20 cellular contexts compared by ENCODE assay signal in genomic region chr13:24648983-24649684, GRCh38. TPM values are rescaled to one million over a fixed set of nuclear protein-coding genes. Genes with fewer than 3 reads are reported as not detected.
DNase-seq lines count a peak whose midpoint lies in the region; TF ChIP-seq lines count a peak whose summit lies in the region.
"Had no signal": no experiment of that assay in that cellular context is flagged by ENCODE, and none has a peak within 500 bp of the region (broad histone marks: within the 10 kb centered on the region; RNA-seq: fewer than 3 reads in every experiment).

No MANE protein-coding gene starts in this region.

- H3K79me2 ChIP-seq in Loucy (ENCODE audit: insufficient read depth, low read length) (no peaks in the 10 kb centered on the region), PC-9 (ENCODE audit: low read depth) (no peaks in the 10 kb centered on the region)

- H2BK5ac ChIP-seq in neuronal stem cell (ENCODE audit: low read length) = peak overlapping the region; percentile 42

- intact Hi-C loops in activated T-helper 2 cell treated with anti-CD3 and anti-CD28 coated beads, Interferon-gamma antibody, Interleukin-2, Interleukin-4, amounts not matched to agents 10 μg/mL and 5 μg/mL and 100 μg/mL, durations not matched to agents 14 hours and 24 hours and 36 hours (cut with micrococcal nuclease) = no loop called here
- intact Hi-C loops in PC-9 (cut with micrococcal nuclease; ENCODE audit: unreplicated experiment) = no loop called here

- H4K20me1 ChIP-seq in Loucy (ENCODE audit: insufficient read depth, low read length, poor library complexity, severe bottlenecking) (no peaks in the 10 kb centered on the region), PC-9 (ENCODE audit: insufficient read depth) (no peaks in the 10 kb centered on the region)
- H4K20me1 ChIP-seq: BLaER1 treated with 17β-estradiol and CSF1 and Interleukin-3, amounts not matched to agents 10 nM and 100 nM had no signal

- peak overlapping the region; percentile 78 for H3K18ac ChIP-seq in neuronal stem cell (ENCODE audit: low read length)

- no peak overlapping the region for H2BK120ac ChIP-seq in neuronal stem cell (ENCODE audit: low read depth, low read length)

- H3K4me1 ChIP-seq in Loucy (ENCODE audit: insufficient read depth, low read length, poor library complexity, severe bottlenecking) (peaks cover 4% of the 10 kb centered on the region), neuronal stem cell (ENCODE audit: control insufficient read depth in 2 of 2, insufficient read depth in 1 of 2, low read depth in 1 of 2, low read length in 2 of 2) (no peaks in the 10 kb centered on the region), PC-9 (replicated peaks; ENCODE audit: insufficient read depth) (peaks cover 29% of the 10 kb centered on the region)
- H3K4me1 ChIP-seq: BLaER1 treated with 17β-estradiol and CSF1 and Interleukin-3, amounts not matched to agents 10 nM and 100 nM; gastrocnemius medialis; testis had no signal

- peak overlapping the region; percentile 9 for H3K14ac ChIP-seq in neuronal stem cell (ENCODE audit: low read length)

- DNase-seq in DMS79 treated with DMSO at 0.1 percent for 48 hours (lab: John Stamatoyannopoulos, UW) = peak; percentile 37
- DNase-seq in DMS79 (lab: John Stamatoyannopoulos, UW) = no peak
- no peak for DNase-seq in activated T-helper 2 cell treated with anti-CD3 and anti-CD28 coated beads, Interferon-gamma antibody, Interleukin-2, Interleukin-4, amounts not matched to agents 10 μg/mL and 5 μg/mL and 100 μg/mL, durations not matched to agents 14 hours and 24 hours and 36 hours (ENCODE audit: low spot score)
- DNase-seq in neuronal stem cell (ENCODE audit: low spot score) = no peak
- no peak for DNase-seq in Kasumi-1 (lab: John Stamatoyannopoulos, UW)
- no peak for DNase-seq in PC-9
- DNase-seq in NCI-H524 (lab: John Stamatoyannopoulos, UW) = no peak
- DNase-seq: activated effector memory CD4-positive, alpha-beta T cell treated with Interleukin-2 at 50 U/mL for 16 hours; DMS153; gastrocnemius medialis; naive B cell; NCI-H1930; NCI-H82; testis had no signal

- no peaks in the 10 kb centered on the region for H3K9me3 ChIP-seq in Loucy (ENCODE audit: insufficient read depth, low read depth, low read length)
- H3K9me3 ChIP-seq in neuronal stem cell (replicated peaks in 1 of 2; ENCODE audit: control insufficient read depth in 2 of 2, insufficient read depth in 1 of 2, low read depth in 1 of 2, low read length in 2 of 2) = no peaks in the 10 kb centered on the region
- H3K9me3 ChIP-seq in PC-9 (ENCODE audit: insufficient read depth, low read depth) = no peaks in the 10 kb centered on the region
- H3K9me3 ChIP-seq: BLaER1 treated with 17β-estradiol and CSF1 and Interleukin-3, amounts not matched to agents 10 nM and 100 nM; gastrocnemius medialis; testis had no signal

- peak overlapping the region; percentile 2; the same call in 1 of the 2 replicates for H2AFZ ChIP-seq in Loucy (ENCODE audit: low read length)
- peak overlapping the region; percentile 15 for H2AFZ ChIP-seq in neuronal stem cell (ENCODE audit: low read length)
- H2AFZ ChIP-seq in PC-9 = no peak overlapping the region

- CTCF ChIA-PET in PC-9 (lab: Charles Lee) = no interaction called here

- TF ChIP-seq CTCF in Loucy (conservative IDR thresholded peaks at IDR 0.05; ENCODE audit: low read length) (no peak), PC-9 (conservative IDR thresholded peaks at IDR 0.05) (no peak)

- no peaks in the 10 kb centered on the region for H3K9me3 Mint-ChIP-seq in activated T-helper 2 cell treated with anti-CD3 and anti-CD28 coated beads, Interferon-gamma antibody, Interleukin-2, Interleukin-4, amounts not matched to agents 10 μg/mL and 5 μg/mL and 100 μg/mL, durations not matched to agents 14 hours and 24 hours and 36 hours

- H3K36me3 Mint-ChIP-seq in activated T-helper 2 cell treated with anti-CD3 and anti-CD28 coated beads, Interferon-gamma antibody, Interleukin-2, Interleukin-4, amounts not matched to agents 10 μg/mL and 5 μg/mL and 100 μg/mL, durations not matched to agents 14 hours and 24 hours and 36 hours (ENCODE audit: low read depth) = no peaks in the 10 kb centered on the region
- H3K36me3 Mint-ChIP-seq: naive B cell had no signal

- H3K27me3 ChIP-seq in Loucy (ENCODE audit: insufficient read depth, low read length, poor library complexity, severe bottlenecking) (no peaks in the 10 kb centered on the region), neuronal stem cell (ENCODE audit: control insufficient read depth in 3 of 3, insufficient read depth in 3 of 3, low read depth in 1 of 3, low read length in 3 of 3) (peaks cover 0 to 2% (median 0%) of the 10 kb centered on the region in 3 experiments), PC-9 (ENCODE audit: insufficient read depth, low read depth) (no peaks in the 10 kb centered on the region)
- H3K27me3 ChIP-seq: BLaER1 treated with 17β-estradiol and CSF1 and Interleukin-3, amounts not matched to agents 10 nM and 100 nM; gastrocnemius medialis; testis had no signal

- H3K36me3 ChIP-seq in Loucy (ENCODE audit: insufficient read depth, low read length) = no peaks in the 10 kb centered on the region
- H3K36me3 ChIP-seq in neuronal stem cell (replicated peaks in 1 of 2; ENCODE audit: control insufficient read depth in 2 of 2, insufficient read depth in 2 of 2, low read length in 2 of 2) = no peaks in the 10 kb centered on the region
- H3K36me3 ChIP-seq in PC-9 (ENCODE audit: low read depth) = no peaks in the 10 kb centered on the region
- H3K36me3 ChIP-seq: BLaER1 treated with 17β-estradiol and CSF1 and Interleukin-3, amounts not matched to agents 10 nM and 100 nM; gastrocnemius medialis had no signal

- H3K4me3 ChIP-seq in Loucy (ENCODE audit: low read length, poor library complexity, severe bottlenecking) (no peak overlapping the region), neuronal stem cell (ENCODE audit: low read length in 2 of 2) (peak overlapping the region in 1 of 2 donors; percentile 11), PC-9 (no peak overlapping the region)
- H3K4me3 ChIP-seq: BLaER1 treated with 17β-estradiol and CSF1 and Interleukin-3, amounts not matched to agents 10 nM and 100 nM; gastrocnemius medialis; testis had no signal

- H4K8ac ChIP-seq in neuronal stem cell (ENCODE audit: low read depth, low read length) = no peak overlapping the region

- H3K9me2 ChIP-seq in Loucy (replicated peaks; ENCODE audit: low read depth, low read length) = no peaks in the 10 kb centered on the region
- H3K9me2 ChIP-seq in PC-9 (ENCODE audit: insufficient read depth) = no peaks in the 10 kb centered on the region

- no peak overlapping the region for H3K23ac ChIP-seq in neuronal stem cell (ENCODE audit: low read depth, low read length, poor library complexity)

- peak overlapping the region; percentile 34 for H3K9ac ChIP-seq in Loucy (ENCODE audit: low read depth, low read length, poor library complexity, severe bottlenecking)
- no peak overlapping the region for H3K9ac ChIP-seq in neuronal stem cell (ENCODE audit: low read depth, low read length, poor library complexity)
- H3K9ac ChIP-seq: BLaER1 treated with 17β-estradiol and CSF1 and Interleukin-3, amounts not matched to agents 10 nM and 100 nM had no signal

- no peak overlapping the region for H4K91ac ChIP-seq in neuronal stem cell (ENCODE audit: low read depth, low read length, poor library complexity)

- H3K4me3 Mint-ChIP-seq in activated T-helper 2 cell treated with anti-CD3 and anti-CD28 coated beads, Interferon-gamma antibody, Interleukin-2, Interleukin-4, amounts not matched to agents 10 μg/mL and 5 μg/mL and 100 μg/mL, durations not matched to agents 14 hours and 24 hours and 36 hours (ENCODE audit: low read depth) = peak overlapping the region; percentile 21
- H3K4me3 Mint-ChIP-seq: naive B cell had no signal

- WGBS in neuronal stem cell (ENCODE audit: extremely low coverage in 2 of 2, insufficient read length in 2 of 2, insufficient replicate concordance in 1 of 2), 2 donors = no CpG with 5 or more reads among the region's 14 CpGs

- H3K4me1 Mint-ChIP-seq in activated T-helper 2 cell treated with anti-CD3 and anti-CD28 coated beads, Interferon-gamma antibody, Interleukin-2, Interleukin-4, amounts not matched to agents 10 μg/mL and 5 μg/mL and 100 μg/mL, durations not matched to agents 14 hours and 24 hours and 36 hours (ENCODE audit: low read depth) = peaks cover 6% of the 10 kb centered on the region
- H3K4me1 Mint-ChIP-seq: naive B cell had no signal

- no peaks in the 10 kb centered on the region for H3F3A ChIP-seq in Loucy (ENCODE audit: low read depth)
- no peaks in the 10 kb centered on the region for H3F3A ChIP-seq in PC-9 (ENCODE audit: insufficient read depth, low read depth)

- H3K27ac Mint-ChIP-seq in activated T-helper 2 cell treated with anti-CD3 and anti-CD28 coated beads, Interferon-gamma antibody, Interleukin-2, Interleukin-4, amounts not matched to agents 10 μg/mL and 5 μg/mL and 100 μg/mL, durations not matched to agents 14 hours and 24 hours and 36 hours = peak overlapping the region; percentile 33

- POLR2A ChIA-PET in PC-9 (lab: Charles Lee; ENCODE audit: unreplicated experiment) = no interaction called here

- H3K27me3 Mint-ChIP-seq in activated T-helper 2 cell treated with anti-CD3 and anti-CD28 coated beads, Interferon-gamma antibody, Interleukin-2, Interleukin-4, amounts not matched to agents 10 μg/mL and 5 μg/mL and 100 μg/mL, durations not matched to agents 14 hours and 24 hours and 36 hours (ENCODE audit: low read depth) = peaks cover 2% of the 10 kb centered on the region

- H2AK5ac ChIP-seq in neuronal stem cell (ENCODE audit: low read depth, low read length) = no peak overlapping the region

- H3K4ac ChIP-seq in neuronal stem cell (ENCODE audit: low read length) = no peak overlapping the region

- no peak overlapping the region for H2BK12ac ChIP-seq in neuronal stem cell (ENCODE audit: low read length)

- H2BK15ac ChIP-seq in neuronal stem cell (ENCODE audit: low read length) = peak overlapping the region; percentile 45

- H3K27ac ChIP-seq in neuronal stem cell (replicated peaks; ENCODE audit: low read length) (no peak overlapping the region), PC-9 (no peak overlapping the region)
- H3K27ac ChIP-seq: 22Rv1; BLaER1 treated with 17β-estradiol and CSF1 and Interleukin-3, amounts not matched to agents 10 nM and 100 nM; gastrocnemius medialis; testis had no signal

- H3K4me2 ChIP-seq in Loucy (ENCODE audit: low read depth, low read length, poor library complexity, severe bottlenecking) (no peak overlapping the region), neuronal stem cell (ENCODE audit: insufficient read depth, low read length, poor library complexity, severe bottlenecking) (no peak overlapping the region), PC-9 (no peak overlapping the region)

- no peaks in the 10 kb centered on the region for H3K79me1 ChIP-seq in neuronal stem cell (ENCODE audit: low read depth, low read length)

- no TSS peak for BruUV-seq in PC-9 (replicated peaks; lab: Mats Ljungman, UMichigan)

RNA-seq across cellular contexts. Expression of gene ATP12A, which starts 31.1 kb away (rescaled TPM):
- 1.1 TPM in 2 replicates for total RNA-seq in activated T-helper 2 cell treated with anti-CD3 and anti-CD28 coated beads, Interferon-gamma antibody, Interleukin-2, Interleukin-4, amounts not matched to agents 10 μg/mL and 5 μg/mL and 100 μg/mL, durations not matched to agents 14 hours and 24 hours and 36 hours
- polyA plus RNA-seq in neuronal stem cell (2013, experiment 1 of 2) = 0.08 TPM
- polyA plus RNA-seq in neuronal stem cell (2013, experiment 2 of 2) = 0.12 TPM
- 0.09 TPM in 1 of 2 replicates, not detected in the other for total RNA-seq in PC-9 (2021)
- total RNA-seq: astrocyte, gastrocnemius medialis, renal cortical epithelial cell had no signal
- polyA plus RNA-seq: liver had no signal
